Comparison of ENCODE assay signal across 8 cellular contexts in genomic region chr17:80008383-80008840, GRCh38. TPM values are rescaled to one million over a fixed set of nuclear protein-coding genes. Genes with fewer than 3 reads are reported as not detected.
DNase-seq lines count a peak whose midpoint lies in the region; ATAC-seq and TF ChIP-seq lines count a peak whose summit lies in the region.

No MANE protein-coding gene starts in this region.

- POLR2A ChIA-PET in SK-N-SH (lab: Yijun Ruan, JAX) = interaction anchor here (0.6 to 1.0 kb wide), 2 partner anchors 21 to 73 kb away, joined by 3 to 4 read pairs; no protein-coding TSS in a partner anchor

- H3K36me3 ChIP-seq in SK-N-SH (replicated peaks in 1 of 2; ENCODE audit: control insufficient read depth in 1 of 2, insufficient read depth in 2 of 2, low read length in 1 of 2) (peaks cover 4 to 22% of the 10 kb centered on the region in 2 experiments), uterus (no peaks in the 10 kb centered on the region)

- no peak overlapping the region for H2AFZ ChIP-seq in SK-N-SH (ENCODE audit: low read depth)

- no peaks in the 10 kb centered on the region for H3K9me2 ChIP-seq in SK-N-SH

- CTCF ChIA-PET in SK-N-SH (lab: Yijun Ruan, JAX) = interaction anchor here (0.6 to 12.1 kb wide), 70 partner anchors 9 to 973 kb away, joined by 3 to 209 read pairs (median 4); partner anchors contain the start of genes CBX2, CBX4, GAA and TBC1D16

- no peak overlapping the region for H3K9ac ChIP-seq in SK-N-SH

- peak; percentile 66 for TF ChIP-seq RAD21 in SK-N-SH (IDR thresholded peaks at IDR 0.05; ENCODE audit: low read length)

- peaks cover 11% of the 10 kb centered on the region; the same call in 1 of the 2 replicates for H3K79me2 ChIP-seq in SK-N-SH (ENCODE audit: insufficient read depth)

- intact Hi-C loops in posterior cingulate gyrus (cut with DNase I) = loop anchor here (5.0 kb wide), 1 partner anchor 354 kb away; no protein-coding TSS in a partner anchor
- intact Hi-C loops in uterus (cut with DNase I; ENCODE audit: low total_unique reads) = loop anchor here (10.0 kb wide), 1 partner anchor 56 kb away; no protein-coding TSS in a partner anchor

- peaks cover 35% of the 10 kb centered on the region for H4K20me1 ChIP-seq in SK-N-SH (ENCODE audit: insufficient read depth)

- no peak overlapping the region for H3K27ac ChIP-seq in SK-N-SH (ENCODE audit: low read depth in 2 of 2, low read length in 1 of 2)
- H3K27ac ChIP-seq in uterus = no peak overlapping the region

- H3K9me3 ChIP-seq in SK-N-SH (no peaks in the 10 kb centered on the region), uterus (no peaks in the 10 kb centered on the region)

- WGBS in SK-N-SH (ENCODE audit: low lambda C conversion rate) = 41% methylated on average over 10 of the region's 17 CpGs

- TF ChIP-seq POLR2A in uterus (IDR thresholded peaks at IDR 0.05) = no peak

- H3K4me2 ChIP-seq in SK-N-SH = no peak overlapping the region

- ATAC-seq in HG03159 (IDR thresholded peaks at IDR 0.05; ENCODE audit: unreplicated experiment) = no peak

- TF ChIP-seq EP300 in SK-N-SH (IDR thresholded peaks at IDR 0.05; ENCODE audit: borderline replicate concordance in 1 of 2, low read depth in 1 of 2, low read length in 1 of 2) = no peak

- DNase-seq in EL = peak; percentile 64
- DNase-seq in MV-4-11 (lab: John Stamatoyannopoulos, UW) = peak; percentile 28
- peak; percentile 98 for DNase-seq in SK-N-SH
- DNase-seq in activated gamma-delta T cell treated with Interleukin-2 at 50 U/mL for 16 hours = peak; percentile 69
- peak; percentile 77 for DNase-seq in glomerular visceral epithelial cell (ENCODE audit: extremely low spot score)
- DNase-seq in posterior cingulate gyrus = peak in 9 of 10 donors; percentile 53 to 95 (median 69)
- peak; percentile 78 to 80 for DNase-seq in uterus

- no peak overlapping the region; a peak in 1 of 4 replicates for H3K4me3 ChIP-seq in SK-N-SH (ENCODE audit: low read depth in 2 of 2, low read length in 1 of 2)
- no peak overlapping the region for H3K4me3 ChIP-seq in uterus

- H3K4me1 ChIP-seq in SK-N-SH (ENCODE audit: control insufficient read depth in 1 of 2, insufficient read depth in 2 of 2, low read depth in 1 of 2, low read length in 1 of 2) = peaks cover 0 to 5% of the 10 kb centered on the region in 2 experiments; a peak in 1 of 4 replicates
- no peaks in the 10 kb centered on the region for H3K4me1 ChIP-seq in uterus

- H3F3A ChIP-seq in SK-N-SH (replicated peaks; ENCODE audit: insufficient read depth) = no peaks in the 10 kb centered on the region

- TF ChIP-seq CTCF in SK-N-SH (IDR thresholded peaks at IDR 0.05) (peak; percentile 98), uterus (IDR thresholded peaks at IDR 0.05) (peak; percentile 88 to 94 (median 92))

- H3K27me3 ChIP-seq in SK-N-SH (ENCODE audit: insufficient read depth) (no peaks in the 10 kb centered on the region), uterus (no peaks in the 10 kb centered on the region)

TF ChIP-seq in SK-N-SH, 30 proteins besides CTCF, POLR2A, EP300 and RAD21:
- TF ChIP-seq USF2 (IDR thresholded peaks at IDR 0.05; ENCODE audit: borderline replicate concordance, low read depth, low read length) (no peak), CHD2 (IDR thresholded peaks at IDR 0.05; ENCODE audit: low read length, partially characterized antibody) (peak; percentile 33), ELF1 (IDR thresholded peaks at IDR 0.05) (no peak), NFIC (IDR thresholded peaks at IDR 0.05; ENCODE audit: borderline replicate concordance) (peak; percentile 32; the same call in 1 of the 2 replicates), SMC3 (IDR thresholded peaks at IDR 0.05; ENCODE audit: low read depth, low read length) (peak; percentile 58), RXRA (IDR thresholded peaks at IDR 0.05; ENCODE audit: borderline replicate concordance, low read depth) (no peak), RFX5 (IDR thresholded peaks at IDR 0.05; ENCODE audit: low read length) (no peak), TCF12 (IDR thresholded peaks at IDR 0.05) (no peak), NRF1 (IDR thresholded peaks at IDR 0.05; ENCODE audit: low read depth, low read length) (no peak), ZBTB33 (IDR thresholded peaks at IDR 0.05; ENCODE audit: borderline replicate concordance, low read depth) (no peak), POLR2AphosphoS5 (IDR thresholded peaks at IDR 0.05; ENCODE audit: low read depth, low read length) (no peak), PBX3 (IDR thresholded peaks at IDR 0.05) (no peak), TEAD4 (IDR thresholded peaks at IDR 0.05; ENCODE audit: borderline replicate concordance, insufficient read depth) (no peak), RCOR1 (IDR thresholded peaks at IDR 0.05; ENCODE audit: low read length) (0 out of 2 replicates have a peak, but pooled peaks have one; percentile 54)

RNA-seq across cellular contexts. Expression of gene TBC1D16, which starts 27.3 kb away (rescaled TPM):
- polyA plus RNA-seq in SK-N-SH (2012; rRNA removed) = 14.5 and 15.3 TPM in 2 replicates
- polyA plus RNA-seq in SK-N-SH (2012; cell fraction: cytosol; rRNA removed) = 7.9 and 13.0 TPM in 2 replicates
- polyA plus RNA-seq in SK-N-SH (2012; cell fraction: nucleus; rRNA removed) = 22.6 and 24.9 TPM in 2 replicates
- 10 to 100 TPM in 2 of 4 donors, 1 to 10 TPM in 2; 3.8 to 58.2 (median 18.3) TPM for total RNA-seq in uterus

RNA-seq across cellular contexts. Expression of gene CCDC40, which starts 28.0 kb away (rescaled TPM):
- 17.3 and 21.6 TPM in 2 replicates for polyA plus RNA-seq in SK-N-SH (2012; rRNA removed)
- polyA plus RNA-seq in SK-N-SH (2012; cell fraction: cytosol; rRNA removed) = 8.0 and 8.3 TPM in 2 replicates
- 87.6 and 92.0 TPM in 2 replicates for polyA plus RNA-seq in SK-N-SH (2012; cell fraction: nucleus; rRNA removed)
- 10 to 100 TPM in 1 of 4 donors, 1 to 10 TPM in 2, under 1 TPM in 1; 0.88 to 16.6 (median 4.8) TPM for total RNA-seq in uterus

Comparison
In these comparisons a context has a peak if more than half of its experiments do, and no peak if none do; other contexts are left out.
1. DNase-seq: peak in every context shown above with its lines; median percentile 98 in SK-N-SH; 79 in uterus; 77 in glomerular visceral epithelial cell; 69 in activated gamma-delta T cell treated with Interleukin-2 at 50 U/mL for 16 hours; 69 in posterior cingulate gyrus; 64 in EL; 28 in MV-4-11.